Comparison of ENCODE assay signal across 8 cellular contexts in the genomic region with DNA sequence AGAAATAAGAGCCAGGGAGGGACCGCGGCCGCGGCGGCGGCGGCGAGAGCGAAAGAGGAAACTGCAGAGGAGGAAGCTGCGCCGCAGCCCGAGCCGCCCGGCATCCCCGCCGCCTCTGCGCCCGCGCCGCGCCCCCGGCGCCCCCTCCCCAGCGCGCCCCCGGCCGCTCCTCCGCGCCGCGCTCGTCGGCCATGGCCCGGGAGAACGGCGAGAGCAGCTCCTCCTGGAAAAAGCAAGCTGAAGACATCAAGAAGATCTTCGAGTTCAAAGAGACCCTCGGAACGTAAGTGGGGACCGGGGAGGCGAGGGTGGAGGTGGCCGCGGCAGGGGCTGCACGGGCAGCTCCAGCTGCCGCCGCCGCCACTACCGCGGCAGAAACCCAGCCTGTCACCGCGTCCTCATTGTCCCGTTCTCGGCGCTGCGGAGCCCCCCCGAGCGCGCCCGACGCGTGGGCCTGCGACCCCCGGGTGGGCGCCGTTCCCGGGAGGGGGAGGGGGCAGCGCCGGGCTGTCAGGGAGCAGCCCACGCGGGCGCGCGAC. TPM values are rescaled to one million over a fixed set of nuclear protein-coding genes. Genes with fewer than 3 reads are reported as not detected.
A peak's percentile ranks its signal among the peaks of the same experiment; 100 is the strongest.
DNase-seq lines count a peak whose midpoint lies in the region; ATAC-seq and TF ChIP-seq lines count a peak whose summit lies in the region.

No MANE protein-coding gene starts in this region.

- no peak for TF ChIP-seq CTCF in GM13977 (IDR thresholded peaks at IDR 0.05; ENCODE audit: extremely low read depth, insufficient read depth, missing control alignments)
- no peak for TF ChIP-seq CTCF in HFFc6 (IDR thresholded peaks at IDR 0.05)
- no peak for TF ChIP-seq CTCF in glutamatergic neuron (IDR thresholded peaks at IDR 0.05; ENCODE audit: partially characterized antibody, unreplicated experiment)

- ATAC-seq in GM19463 (IDR thresholded peaks at IDR 0.05; ENCODE audit: unreplicated experiment), result no peak

- DNase-seq in GM13977 (ENCODE audit: low spot score) (peak; percentile 52), HFFc6 (no peak), SJSA1 (ENCODE audit: low read depth in 1 of 2, low spot score in 2 of 2) (no peak), glutamatergic neuron (peak; percentile 46), islet precursor cell (no peak), inferior parietal cortex (ENCODE audit: extremely low spot score) (no peak)

- H3K27ac Mint-ChIP-seq in HFFc6 (peak overlapping the region; percentile 61; the same call in 1 of the 2 replicates), glutamatergic neuron (ENCODE audit: unreplicated experiment) (peak overlapping the region; percentile 77)

- no peaks in the 10 kb centered on the region; the same call in 1 of the 2 replicates for H3K9me3 ChIP-seq in SJSA1 (replicated peaks)
- no peaks in the 10 kb centered on the region for H3K9me3 ChIP-seq in skeletal muscle tissue (ENCODE audit: control insufficient read depth in 3 of 3, low read length in 3 of 3)

- H3K36me3 Mint-ChIP-seq in HFFc6 (ENCODE audit: low read depth) (no peaks in the 10 kb centered on the region), glutamatergic neuron (ENCODE audit: unreplicated experiment) (no peaks in the 10 kb centered on the region)

- no peaks in the 10 kb centered on the region for H3K27me3 ChIP-seq in SJSA1 (replicated peaks)
- peaks cover 13 to 32% (median 18%) of the 10 kb centered on the region in 3 donors for H3K27me3 ChIP-seq in skeletal muscle tissue (ENCODE audit: control insufficient read depth in 3 of 3, insufficient read depth in 3 of 3, low read length in 3 of 3)

- peak overlapping the region; percentile 50 to 74 (median 62) for H3K9ac ChIP-seq in skeletal muscle tissue (ENCODE audit: low read depth in 1 of 3, low read length in 3 of 3)

- H3K4me3 ChIP-seq in SJSA1 (peak overlapping the region; percentile 76), skeletal muscle tissue (ENCODE audit: low read length in 3 of 3) (peak overlapping the region; percentile 80 to 90 (median 83))

- peaks cover 17% of the 10 kb centered on the region for H3K4me1 ChIP-seq in SJSA1 (replicated peaks)
- peaks cover 15 to 19% (median 18%) of the 10 kb centered on the region in 3 donors for H3K4me1 ChIP-seq in skeletal muscle tissue (ENCODE audit: control insufficient read depth in 3 of 3, insufficient read depth in 3 of 3, low read length in 3 of 3)

- H3K4me1 Mint-ChIP-seq in HFFc6 (ENCODE audit: low read depth) (peaks cover 12% of the 10 kb centered on the region), glutamatergic neuron (ENCODE audit: low read depth, unreplicated experiment) (peaks cover 2% of the 10 kb centered on the region)

- in situ Hi-C loops in GM13977 (cut with MboI; ENCODE audit: low pct_unique_long_range_greater_than_20kb, low sequenced_read_pairs, unreplicated experiment), result no loop called here

- H3K4me3 Mint-ChIP-seq in HFFc6 (peak overlapping the region; percentile 92), glutamatergic neuron (ENCODE audit: unreplicated experiment) (peak overlapping the region; percentile 85)

- H3K27ac ChIP-seq in SJSA1 (no peak overlapping the region), skeletal muscle tissue (ENCODE audit: low read depth, low read length) (no peak overlapping the region)

- peaks cover 11% of the 10 kb centered on the region for H3K27me3 Mint-ChIP-seq in HFFc6 (ENCODE audit: insufficient read depth)
- H3K27me3 Mint-ChIP-seq in glutamatergic neuron (ENCODE audit: unreplicated experiment), result peaks cover 16% of the 10 kb centered on the region

- H3K9me3 Mint-ChIP-seq in HFFc6 (no peaks in the 10 kb centered on the region), glutamatergic neuron (ENCODE audit: unreplicated experiment) (peaks cover 16% of the 10 kb centered on the region)

- H3K36me3 ChIP-seq in SJSA1 (peaks cover 4% of the 10 kb centered on the region; the same call in 1 of the 2 replicates), skeletal muscle tissue (ENCODE audit: control insufficient read depth in 3 of 3, insufficient read depth in 3 of 3, low read length in 3 of 3) (no peaks in the 10 kb centered on the region)

RNA-seq across cellular contexts. Expression of gene CAMK1D, which starts 0.3 kb away (rescaled TPM):
- 1 to 10 TPM in 2 of 6 experiments, under 1 TPM in 4; 0.34 to 1.4 (median 0.43) TPM for total RNA-seq in HFFc6 (2021; fragmentation: NEBNext Ultra II Directional; extraction: Animal tissue kit (Norgen Biotek cat#: 25700))
- 3.8 and 3.9 TPM in 2 replicates for total RNA-seq in SJSA1 (2014; rRNA removed; shearing (Covaris generic))
- total RNA-seq in glutamatergic neuron (ENCODE audit: unreplicated experiment) (29.8 TPM), skeletal muscle tissue (2.1 TPM)

Comparison
In these comparisons a context has a peak if more than half of its experiments do, and no peak if none do; other contexts are left out.
1. DNase-seq: peak in GM13977 (single experiment) and glutamatergic neuron (single experiment); none in HFFc6 (single experiment), SJSA1 (0 of 2), islet precursor cell (single experiment) and inferior parietal cortex (single experiment).